Comparison of ENCODE assay signal across 1 cellular context in genomic region chr13:51249767-51250741, GRCh38.
TF ChIP-seq lines count a peak whose summit lies in the region.

No MANE protein-coding gene starts in this region.

TF ChIP-seq in K562, 482 proteins besides CTCF, POLR2A, EP300 and RAD21 (continued from another document):
- TF ChIP-seq BCLAF1 (IDR thresholded peaks at IDR 0.05; ENCODE audit: borderline replicate concordance in 1 of 2, control insufficient read depth in 1 of 2, low read depth in 2 of 2, low read length in 1 of 2): no peak
- TF ChIP-seq RFX1 (IDR thresholded peaks at IDR 0.05): no peak
- TF ChIP-seq KDM2B (CRISPR knock-in tag; IDR thresholded peaks at IDR 0.05): no peak
- TF ChIP-seq CCAR2 (IDR thresholded peaks at IDR 0.05; ENCODE audit: low read depth, low read length): no peak
- no peak for TF ChIP-seq NR2C1 (IDR thresholded peaks at IDR 0.05)
- TF ChIP-seq NR2C1 (tag; IDR thresholded peaks at IDR 0.05): no peak
